In genomic region chr1:160400646-160401486, GRCh38 we compare ENCODE assay signal across 2 cellular contexts.
TF ChIP-seq lines count a peak whose summit lies in the region.

No MANE protein-coding gene starts in this region.

TF ChIP-seq in A549, 52 proteins besides CTCF, POLR2A, EP300 and RAD21:
- TF ChIP-seq HOXA7 (CRISPR knock-in tag; IDR thresholded peaks at IDR 0.05) (no peak), E2F6 (IDR thresholded peaks at IDR 0.05; ENCODE audit: borderline replicate concordance, low read depth) (no peak), GATA3 (IDR thresholded peaks at IDR 0.05; ENCODE audit: borderline replicate concordance) (no peak), HOXB13 (CRISPR knock-in tag; IDR thresholded peaks at IDR 0.05; ENCODE audit: low read depth) (no peak), JUNB (IDR thresholded peaks at IDR 0.05) (no peak), USF2 (IDR thresholded peaks at IDR 0.05) (no peak), PBX3 (IDR thresholded peaks at IDR 0.05) (no peak), CEBPB (IDR thresholded peaks at IDR 0.05) (no peak), ZC3H11A (IDR thresholded peaks at IDR 0.05) (no peak), HMGXB4 (CRISPR knock-in tag; IDR thresholded peaks at IDR 0.05; ENCODE audit: borderline replicate concordance) (no peak), HDAC2 (IDR thresholded peaks at IDR 0.05) (no peak), ZSCAN20 (CRISPR knock-in tag; IDR thresholded peaks at IDR 0.05) (no peak), HES2 (IDR thresholded peaks at IDR 0.05) (no peak), SMC3 (IDR thresholded peaks at IDR 0.05) (no peak)

TF ChIP-seq in K562, 482 proteins besides CTCF, POLR2A, EP300 and RAD21 (continues in another document):
- TF ChIP-seq ZNF740 (CRISPR knock-in tag; IDR thresholded peaks at IDR 0.05) (no peak), ZNF740 (tag; IDR thresholded peaks at IDR 0.05) (peak in 1 of 2 experiments; percentile 81; a peak in 2 of 4 replicates), FOS (IDR thresholded peaks at IDR 0.05; ENCODE audit: extremely low read depth, insufficient read length) (no peak), CHD2 (IDR thresholded peaks at IDR 0.05; ENCODE audit: low read depth, low read length) (no peak), C11orf30 (IDR thresholded peaks at IDR 0.05; ENCODE audit: low read depth) (no peak), VEZF1 (CRISPR knock-in tag; IDR thresholded peaks at IDR 0.05) (peak; percentile 82), NFATC3 (IDR thresholded peaks at IDR 0.05) (no peak), HNRNPK (IDR thresholded peaks at IDR 0.05; ENCODE audit: low read depth, low read length, poor library complexity, severe bottlenecking) (no peak), FOXJ3 (CRISPR knock-in tag; IDR thresholded peaks at IDR 0.05) (no peak), TEAD4 (IDR thresholded peaks at IDR 0.05; ENCODE audit: low read length) (no peak), TEAD4 (CRISPR knock-in tag; IDR thresholded peaks at IDR 0.05; ENCODE audit: borderline replicate concordance) (no peak), NEUROD1 (IDR thresholded peaks at IDR 0.05; ENCODE audit: borderline replicate concordance, low read depth, low read length, partially characterized antibody) (no peak), ETV1 (tag; conservative IDR thresholded peaks at IDR 0.05; ENCODE audit: low read depth) (no peak), NR2C2 (CRISPR knock-in tag; IDR thresholded peaks at IDR 0.05) (no peak), NR2C2 (tag; IDR thresholded peaks at IDR 0.05) (0 out of 2 replicates have a peak, but pooled peaks have one; percentile 12), GABPA (tag; conservative IDR thresholded peaks at IDR 0.05; ENCODE audit: low read depth) (peak; percentile 40; the same call in 1 of the 2 replicates), MECOM (CRISPR knock-in tag; IDR thresholded peaks at IDR 0.05) (no peak), KDM1A (IDR thresholded peaks at IDR 0.05) (peak in 1 of 2 experiments; percentile 35; a peak in 1 of 4 replicates), GABPB1 (CRISPR knock-in tag; IDR thresholded peaks at IDR 0.05) (0 out of 2 replicates have a peak, but pooled peaks have one; percentile 24), BRD4 (IDR thresholded peaks at IDR 0.05) (peak; percentile 54; the same call in 1 of the 2 replicates), ZNF512 (tag; IDR thresholded peaks at IDR 0.05) (peak; percentile 36; the same call in 1 of the 2 replicates), BDP1 (IDR thresholded peaks at IDR 0.05; ENCODE audit: insufficient read depth, insufficient read length) (no peak), FUS (optimal IDR thresholded peaks at IDR 0.05; ENCODE audit: low read depth, low read length) (no peak), GATAD2A (IDR thresholded peaks at IDR 0.05) (0 out of 2 replicates have a peak, but pooled peaks have one; percentile 45), MAZ (CRISPR knock-in tag; conservative IDR thresholded peaks at IDR 0.05 in 1 of 2, IDR thresholded peaks at IDR 0.05 in 1 of 2) (peak; percentile 22 to 23; a peak in 1 of 4 replicates), ZNF398 (CRISPR knock-in tag; IDR thresholded peaks at IDR 0.05) (no peak), USF1 (CRISPR knock-in tag; IDR thresholded peaks at IDR 0.05) (no peak), TFAP4 (CRISPR knock-in tag; IDR thresholded peaks at IDR 0.05; ENCODE audit: borderline replicate concordance) (0 out of 2 replicates have a peak, but pooled peaks have one; percentile 12), RBBP5 (IDR thresholded peaks at IDR 0.05; ENCODE audit: borderline replicate concordance, insufficient read depth, low read length, poor library complexity, severe bottlenecking) (peak; percentile 15), PTBP1 (IDR thresholded peaks at IDR 0.05; ENCODE audit: low read depth, low read length) (no peak), RBM17 (IDR thresholded peaks at IDR 0.05; ENCODE audit: borderline replicate concordance, low read depth, low read length) (no peak), SRF (CRISPR knock-in tag; IDR thresholded peaks at IDR 0.05) (no peak), HDAC6 (IDR thresholded peaks at IDR 0.05; ENCODE audit: low read depth, low read length) (no peak), E4F1 (CRISPR knock-in tag; IDR thresholded peaks at IDR 0.05; ENCODE audit: borderline replicate concordance) (no peak), ZNF165 (CRISPR knock-in tag; IDR thresholded peaks at IDR 0.05; ENCODE audit: borderline replicate concordance) (no peak), HMG20B (CRISPR knock-in tag; IDR thresholded peaks at IDR 0.05) (no peak), HOMEZ (CRISPR knock-in tag; IDR thresholded peaks at IDR 0.05) (no peak), ARNT (IDR thresholded peaks at IDR 0.05) (no peak), ZBTB7A (IDR thresholded peaks at IDR 0.05; ENCODE audit: borderline replicate concordance, control insufficient read depth, low read depth, low read length) (peak; percentile 47; the same call in 1 of the 2 replicates), HCFC1 (IDR thresholded peaks at IDR 0.05; ENCODE audit: low read depth, low read length) (no peak), FIP1L1 (IDR thresholded peaks at IDR 0.05; ENCODE audit: low read depth, low read length, poor library complexity, severe bottlenecking) (peak; percentile 9), SREBF2 (CRISPR knock-in tag; IDR thresholded peaks at IDR 0.05) (no peak), SMARCB1 (IDR thresholded peaks at IDR 0.05; ENCODE audit: insufficient read length, low read depth) (no peak), CCNT2 (IDR thresholded peaks at IDR 0.05; ENCODE audit: borderline replicate concordance, extremely low read depth, insufficient read length, low read depth, low read length) (peak; percentile 9), NCOA1 (IDR thresholded peaks at IDR 0.05; ENCODE audit: low read depth) (no peak), ATF7 (IDR thresholded peaks at IDR 0.05) (no peak), ZFX (CRISPR knock-in tag; IDR thresholded peaks at IDR 0.05) (peak; percentile 44; the same call in 1 of the 2 replicates), FOXO4 (CRISPR knock-in tag; IDR thresholded peaks at IDR 0.05) (no peak), ZBTB49 (CRISPR knock-in tag; IDR thresholded peaks at IDR 0.05; ENCODE audit: borderline replicate concordance) (no peak), ZNF23 (CRISPR knock-in tag; IDR thresholded peaks at IDR 0.05) (no peak)
